Comparison of ENCODE assay signal across 2 cellular contexts in genomic region chr2:241813806-241814570, GRCh38.
TF ChIP-seq lines count a peak whose summit lies in the region.

No MANE protein-coding gene starts in this region.

TF ChIP-seq in SK-N-SH, 30 proteins besides CTCF, POLR2A, EP300 and RAD21 (continued from another document):
- TF ChIP-seq PBX3 (IDR thresholded peaks at IDR 0.05): no peak
- TF ChIP-seq FOXJ3 (CRISPR knock-in tag; IDR thresholded peaks at IDR 0.05): no peak
- no peak for TF ChIP-seq USF1 (IDR thresholded peaks at IDR 0.05; ENCODE audit: borderline replicate concordance, low read depth)
- no peak for TF ChIP-seq ZBTB33 (IDR thresholded peaks at IDR 0.05; ENCODE audit: borderline replicate concordance, low read depth)
- TF ChIP-seq GABPA (IDR thresholded peaks at IDR 0.05; ENCODE audit: low read depth): no peak
- no peak for TF ChIP-seq IRF3 (IDR thresholded peaks at IDR 0.05; ENCODE audit: low read depth, low read length)
- no peak for TF ChIP-seq TCF12 (IDR thresholded peaks at IDR 0.05)
- no peak for TF ChIP-seq SIN3A (IDR thresholded peaks at IDR 0.05; ENCODE audit: borderline replicate concordance, low read depth, low read length)
- TF ChIP-seq NRF1 (IDR thresholded peaks at IDR 0.05; ENCODE audit: low read depth, low read length): no peak
- TF ChIP-seq FOSL2 (IDR thresholded peaks at IDR 0.05; ENCODE audit: borderline replicate concordance, low read depth): no peak
- no peak for TF ChIP-seq GATA2 (CRISPR knock-in tag; IDR thresholded peaks at IDR 0.05)
- TF ChIP-seq RCOR1 (IDR thresholded peaks at IDR 0.05; ENCODE audit: low read length): no peak
- no peak for TF ChIP-seq SMC3 (IDR thresholded peaks at IDR 0.05; ENCODE audit: low read depth, low read length)
- TF ChIP-seq RFX5 (IDR thresholded peaks at IDR 0.05; ENCODE audit: low read length): no peak
- TF ChIP-seq EZH2phosphoT487 (IDR thresholded peaks at IDR 0.05; ENCODE audit: borderline replicate concordance, low read depth): no peak

TF ChIP-seq in SK-N-SH treated with all-trans-retinoic acid at 6 μM for 48 hours, 23 proteins besides CTCF, POLR2A, EP300 and RAD21 (continued from another document):
- TF ChIP-seq CSDC2 (CRISPR knock-in tag; IDR thresholded peaks at IDR 0.05) (no peak), BACH2 (CRISPR knock-in tag; IDR thresholded peaks at IDR 0.05; ENCODE audit: borderline replicate concordance) (no peak)
